Comparison of ENCODE assay signal across 9 cellular contexts in genomic region chr13:106326751-106327150, GRCh38.
"Had no signal": no experiment of that assay in that cellular context is flagged by ENCODE, and none has a peak within 500 bp of the region (broad histone marks: within the 10 kb centered on the region; RNA-seq: fewer than 3 reads in every experiment).

No MANE protein-coding gene starts in this region.

- H3K27ac ChIP-seq: GM23248 had no signal

- H3K4me3 Mint-ChIP-seq: GM23338, H9, HFFc6 had no signal

- H2AFZ ChIP-seq: GM23248, GM23338 had no signal

- H3K9ac ChIP-seq: GM23248 had no signal

- H3K4me3 ChIP-seq: GM23248, GM23338, HAP-1 had no signal

- DNase-seq: GM23248, GOT3, H7, H9, HCEC 1CT, HFFc6 had no signal

- H3K4me1 ChIP-seq: HAP-1 had no signal

- ATAC-seq: GM23338, HCT116 had no signal

- H3K27ac Mint-ChIP-seq: GM23338, H9, HFFc6 had no signal

- H3K4me2 ChIP-seq: GM23338 had no signal

- H3K36me3 ChIP-seq: HAP-1 had no signal

- H3K9me3 ChIP-seq: HAP-1 had no signal
